In the genomic region with DNA sequence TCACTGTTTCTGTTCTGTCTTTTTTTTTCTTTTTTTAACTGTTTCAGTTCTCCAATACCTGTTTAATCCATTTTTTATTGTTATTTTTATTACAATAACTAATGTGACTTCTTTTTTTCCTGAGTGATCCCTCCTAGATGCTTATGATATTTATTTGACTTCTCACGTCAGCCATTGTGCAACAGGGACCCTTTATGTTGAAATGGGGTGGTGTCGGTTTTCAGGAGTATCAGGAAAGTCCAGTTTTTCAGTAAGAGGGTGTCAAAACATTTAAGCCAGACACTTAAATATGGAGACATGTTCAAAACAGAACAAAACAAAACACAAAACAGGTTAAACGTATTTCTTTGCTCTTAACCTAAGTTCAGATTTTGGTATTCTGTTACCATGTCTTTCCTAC, we compare ENCODE assay signal across 19 cellular contexts.
"Had no signal": no experiment of that assay in that cellular context is flagged by ENCODE, and none has a peak within 500 bp of the region (broad histone marks: within the 10 kb centered on the region; RNA-seq: fewer than 3 reads in every experiment).

No MANE protein-coding gene starts in this region.

- H3K27me3 Mint-ChIP-seq: dendritic cell treated with granulocyte-macrophage colony-stimulating factor and Interleukin-4, amounts not matched to agents 40 ng/mL and 50 ng/mL, for 4 days had no signal

- H3K4me3 Mint-ChIP-seq: activated naive CD4-positive, alpha-beta T cell treated with anti-CD3 and anti-CD28 coated beads for 36 hours; activated naive CD8-positive, alpha-beta T cell treated with anti-CD3 and anti-CD28 coated beads, Interleukin-2, amount 50 U/mL, for 24 hours; central memory CD8-positive, alpha-beta T cell; dendritic cell treated with granulocyte-macrophage colony-stimulating factor and Interleukin-4, amounts not matched to agents 40 ng/mL and 50 ng/mL, for 4 days; effector memory CD8-positive, alpha-beta T cell; memory B cell; natural killer cell treated with Interleukin-12 subunit alpha and Interleukin-12 subunit beta and Interleukin-15 and Interleukin-18, amount 100 ng/mL, for 72 hours; stimulated activated memory B cell treated with anti-CD40 and anti-IgM and Interleukin-4, amounts not matched to agents 10 μg/mL and 1 μg/mL and 100 μg/mL, for 72 hours had no signal

- H3K36me3 Mint-ChIP-seq: memory B cell; natural killer cell treated with Interleukin-12 subunit alpha and Interleukin-12 subunit beta and Interleukin-15 and Interleukin-18, amount 100 ng/mL, for 72 hours; stimulated activated memory B cell treated with anti-CD40 and anti-IgM and Interleukin-4, amounts not matched to agents 10 μg/mL and 1 μg/mL and 100 μg/mL, for 72 hours had no signal

- H3K9me3 ChIP-seq: body of pancreas, left ventricle myocardium inferior, thyroid gland, uterus had no signal

- H3K79me2 ChIP-seq: hepatocyte had no signal

- H3K27ac Mint-ChIP-seq: activated naive CD4-positive, alpha-beta T cell treated with anti-CD3 and anti-CD28 coated beads for 36 hours; activated naive CD8-positive, alpha-beta T cell treated with anti-CD3 and anti-CD28 coated beads, Interleukin-2, amount 50 U/mL, for 24 hours; dendritic cell treated with granulocyte-macrophage colony-stimulating factor and Interleukin-4, amounts not matched to agents 40 ng/mL and 50 ng/mL, for 4 days; effector memory CD8-positive, alpha-beta T cell; memory B cell; natural killer cell treated with Interleukin-12 subunit alpha and Interleukin-12 subunit beta and Interleukin-15 and Interleukin-18, amount 100 ng/mL, for 72 hours; stimulated activated memory B cell treated with anti-CD40 and anti-IgM and Interleukin-4, amounts not matched to agents 10 μg/mL and 1 μg/mL and 100 μg/mL, for 72 hours had no signal

- ATAC-seq: activated naive CD8-positive, alpha-beta T cell treated with anti-CD3 and anti-CD28 coated beads, Interleukin-2, amount 50 U/mL, for 24 hours; body of pancreas; effector memory CD8-positive, alpha-beta T cell; natural killer cell treated with Interleukin-12 subunit alpha and Interleukin-12 subunit beta and Interleukin-15 and Interleukin-18, amount 100 ng/mL, for 72 hours; stimulated activated memory B cell treated with anti-CD40 and anti-IgM and Interleukin-4, amounts not matched to agents 10 μg/mL and 1 μg/mL and 100 μg/mL, for 72 hours had no signal

- H3K27ac ChIP-seq: body of pancreas, hepatocyte, left ventricle myocardium inferior, thyroid gland, uterus had no signal

- H3K4me3 ChIP-seq: body of pancreas, hepatocyte, left ventricle myocardium inferior, thyroid gland, uterus had no signal

- H2AFZ ChIP-seq: hepatocyte had no signal

- DNase-seq: activated CD4-positive, alpha-beta T cell treated with anti-CD3 and anti-CD28 coated beads, Interleukin-2, amount 50 U/mL, for 4 hours; activated CD4-positive, CD25-positive, alpha-beta regulatory T cell treated with anti-CD3 and anti-CD28 coated beads, Interleukin-2, amount 50 U/mL, for 72 hours; activated naive CD4-positive, alpha-beta T cell treated with anti-CD3 and anti-CD28 coated beads for 36 hours; activated naive CD8-positive, alpha-beta T cell treated with anti-CD3 and anti-CD28 coated beads, Interleukin-2, amount 50 U/mL, for 24 hours; activated T-cell treated with anti-CD3 and anti-CD28 coated beads for 4 hours; body of pancreas; effector memory CD8-positive, alpha-beta T cell; left ventricle myocardium inferior; stimulated activated CD4-positive, alpha-beta T cell treated with anti-CD3 and anti-CD28 coated beads, Interleukin-2, amount 100 ng/mL, for 48 hours; T-helper 1 cell; T1000; thyroid gland; uterus had no signal

- H3K4me2 ChIP-seq: hepatocyte had no signal

- H3K4me1 ChIP-seq: body of pancreas, left ventricle myocardium inferior, thyroid gland, uterus had no signal

- H3K36me3 ChIP-seq: left ventricle myocardium inferior, thyroid gland, uterus had no signal

- H3K27me3 ChIP-seq: body of pancreas, hepatocyte, thyroid gland, uterus had no signal

- H3K9me3 Mint-ChIP-seq: activated naive CD4-positive, alpha-beta T cell treated with anti-CD3 and anti-CD28 coated beads for 36 hours; activated naive CD8-positive, alpha-beta T cell treated with anti-CD3 and anti-CD28 coated beads, Interleukin-2, amount 50 U/mL, for 24 hours; central memory CD8-positive, alpha-beta T cell; dendritic cell treated with granulocyte-macrophage colony-stimulating factor and Interleukin-4, amounts not matched to agents 40 ng/mL and 50 ng/mL, for 4 days; effector memory CD8-positive, alpha-beta T cell; memory B cell; stimulated activated memory B cell treated with anti-CD40 and anti-IgM and Interleukin-4, amounts not matched to agents 10 μg/mL and 1 μg/mL and 100 μg/mL, for 72 hours had no signal

- H3K4me1 Mint-ChIP-seq: activated naive CD8-positive, alpha-beta T cell treated with anti-CD3 and anti-CD28 coated beads, Interleukin-2, amount 50 U/mL, for 24 hours; central memory CD8-positive, alpha-beta T cell; memory B cell; stimulated activated memory B cell treated with anti-CD40 and anti-IgM and Interleukin-4, amounts not matched to agents 10 μg/mL and 1 μg/mL and 100 μg/mL, for 72 hours had no signal
